In the genomic region with DNA sequence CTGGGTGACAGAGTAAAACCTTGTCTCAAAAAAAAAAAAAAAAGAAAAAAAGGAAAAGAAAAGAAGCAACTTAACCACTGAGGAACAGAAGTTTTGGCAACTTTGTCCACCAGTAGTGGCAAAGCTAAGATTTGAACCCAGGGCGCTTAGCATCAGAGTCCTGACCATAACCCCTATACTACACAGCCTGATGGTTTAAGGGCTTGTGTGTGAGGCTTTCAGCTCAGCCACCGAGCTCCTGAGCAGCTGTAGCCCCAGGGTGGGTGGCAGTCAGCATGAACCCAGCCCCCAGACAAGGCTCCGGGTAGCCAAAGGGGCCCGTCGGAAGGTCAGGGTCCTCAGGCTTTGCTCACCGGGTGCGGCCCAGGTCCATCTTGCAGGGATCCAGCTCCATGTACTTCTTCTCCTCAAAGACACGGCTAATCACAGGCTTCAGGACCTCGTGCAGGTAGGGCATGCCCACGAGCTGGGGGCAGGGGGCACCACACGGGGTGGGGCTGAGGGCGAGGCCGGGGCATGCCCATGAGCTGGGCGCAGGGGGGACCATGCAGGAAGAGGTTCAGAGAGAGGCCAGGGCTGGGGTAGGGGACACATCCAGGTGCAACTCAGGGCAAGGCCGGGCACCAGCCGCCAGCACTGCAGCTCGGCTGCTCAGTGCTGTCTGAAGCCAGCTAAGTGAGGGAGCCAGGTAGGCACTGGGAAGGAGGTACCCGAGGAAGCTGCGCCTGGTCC, we compare ENCODE assay signal across 28 cellular contexts. TPM values are rescaled to one million over a fixed set of nuclear protein-coding genes. Genes with fewer than 3 reads are reported as not detected.
"Had no signal": no experiment of that assay in that cellular context is flagged by ENCODE, and none has a peak within 500 bp of the region (broad histone marks: within the 10 kb centered on the region; RNA-seq: fewer than 3 reads in every experiment).

No MANE protein-coding gene starts in this region.

- FAIRE-seq: TTC549 had no signal

- H3K4me3 ChIP-seq: cardiac muscle cell had no signal

- H3K27ac ChIP-seq: brain microvascular endothelial cell, cardiac muscle cell, KMS-11 had no signal

- ATAC-seq: activated T-helper 17 cell treated with anti-CD3 and anti-CD28 coated beads, Interleukin-2, amount 50 U/mL, for 72 hours; PC-3; T-helper 17 cell had no signal

- DNase-seq: activated B cell treated with CpG ODN at 0.5 μM for 24 hours; activated CD4-positive, alpha-beta memory T cell treated with anti-CD3 and anti-CD28 coated beads for 36 hours; activated CD4-positive, alpha-beta T cell treated with anti-CD3 and anti-CD28 coated beads for 1 hour; activated CD4-positive, alpha-beta T cell treated with anti-CD3 and anti-CD28 coated beads, Interleukin-2, amount 10 ng/mL, durations not matched to agents 24 days and 14 days; activated CD8-positive, alpha-beta memory T cell treated with anti-CD3 and anti-CD28 coated beads for 24 hours; activated gamma-delta T cell; activated naive CD4-positive, alpha-beta T cell treated with anti-CD3 and anti-CD28 coated beads, Interleukin-2, amount 10 ng/mL, durations not matched to agents 7 days and 5 days; activated naive CD8-positive, alpha-beta T cell treated with anti-CD3 and anti-CD28 coated beads for 36 hours; activated T-cell treated with anti-CD3 and anti-CD28 coated beads for 4 hours; activated T-cell treated with anti-CD3 and anti-CD28 coated beads, Interleukin-2, amount 50 U/mL, for 48 hours; brain microvascular endothelial cell; NCI-H1092; NCI-H1417 treated with DMSO at 0.1 percent for 48 hours; NCI-H1694; NCI-H2029; NCI-H2107; NCI-H2171 treated with DMSO at 0.1 percent for 48 hours; NCI-H345; NCI-H510A treated with DMSO at 0.1 percent for 48 hours; PC-3; SIG-M5; T-helper 17 cell; T-helper 9 cell had no signal

- H3K4me2 ChIP-seq: KMS-11 had no signal

- H3K9ac ChIP-seq: KMS-11 had no signal

- H3K27me3 ChIP-seq: cardiac muscle cell had no signal

- H3K36me3 ChIP-seq: brain microvascular endothelial cell, cardiac muscle cell had no signal

RNA-seq across cellular contexts. Expression of gene RASAL1, which starts 20.9 kb away (rescaled TPM):
- total RNA-seq: MCF 10A had no signal

RNA-seq across cellular contexts. Expression of gene CFAP73, which starts 34.9 kb away (rescaled TPM):
- total RNA-seq: activated CD4-positive, alpha-beta T cell treated with anti-CD3 and anti-CD28 coated beads, Interleukin-2, amount 10 ng/mL, durations not matched to agents 24 days and 14 days; cardiac muscle cell; MCF 10A; PC-3; T-helper 17 cell had no signal
- polyA plus RNA-seq: cardiac muscle cell had no signal

RNA-seq across cellular contexts. Expression of gene DTX1, which starts 58.1 kb away (rescaled TPM):
- total RNA-seq: MCF 10A, PC-3 had no signal
